In genomic region chr5:55415071-55415470, GRCh38 we compare ENCODE assay signal across 35 cellular contexts.
DNase-seq lines count a peak whose midpoint lies in the region; ATAC-seq and TF ChIP-seq lines count a peak whose summit lies in the region.
"Had no signal": no experiment of that assay in that cellular context is flagged by ENCODE, and none has a peak within 500 bp of the region (broad histone marks: within the 10 kb centered on the region; RNA-seq: fewer than 3 reads in every experiment).

No MANE protein-coding gene starts in this region.

- H2AFZ ChIP-seq in H9 (ENCODE audit: low read length), result no peak overlapping the region

- no peaks in the 10 kb centered on the region for H3K4me1 ChIP-seq in CD4-positive, CD25-positive, alpha-beta regulatory T cell (ENCODE audit: control insufficient read depth, insufficient read depth, low read length, poor library complexity, severe bottlenecking)
- no peaks in the 10 kb centered on the region; the same call in 1 of the 2 replicates for H3K4me1 ChIP-seq in H9 (ENCODE audit: insufficient read depth, low read length)
- H3K4me1 ChIP-seq in ascending aorta, result peaks cover 2 to 7% of the 10 kb centered on the region in 2 donors
- H3K4me1 ChIP-seq: prostate gland had no signal

- peaks cover 38% of the 10 kb centered on the region for H3K36me3 Mint-ChIP-seq in CD4-positive, CD25-positive, alpha-beta regulatory T cell
- peaks cover 10 to 41% (median 32%) of the 10 kb centered on the region in 3 experiments; a peak in 6 of 7 replicates for H3K36me3 Mint-ChIP-seq in H9 (ENCODE audit: insufficient read depth in 1 of 3, low read depth in 3 of 3)

- H2BK15ac ChIP-seq in H9 (ENCODE audit: low read depth, low read length), result no peak overlapping the region

- H3K27me3 Mint-ChIP-seq in CD4-positive, CD25-positive, alpha-beta regulatory T cell, result no peaks in the 10 kb centered on the region
- no peaks in the 10 kb centered on the region for H3K27me3 Mint-ChIP-seq in H9 (ENCODE audit: low read depth)
- H3K27me3 Mint-ChIP-seq: B cell; effector memory CD8-positive, alpha-beta T cell; naive thymus-derived CD4-positive, alpha-beta T cell; T-helper 17 cell had no signal

- H3K4ac ChIP-seq in H9 (ENCODE audit: low read depth, low read length), result no peak overlapping the region

- H2BK120ac ChIP-seq in H9 (ENCODE audit: low read depth, low read length, poor library complexity, severe bottlenecking), result no peak overlapping the region

- H3K27me3 ChIP-seq in CD4-positive, CD25-positive, alpha-beta regulatory T cell (ENCODE audit: control insufficient read depth, insufficient read depth, low read length), result no peaks in the 10 kb centered on the region
- H3K27me3 ChIP-seq in H9 (ENCODE audit: insufficient read depth, low read length) (no peaks in the 10 kb centered on the region), ascending aorta (no peaks in the 10 kb centered on the region)
- H3K27me3 ChIP-seq: right lobe of liver, transverse colon had no signal

- no peak overlapping the region for H3K9ac ChIP-seq in H9 (ENCODE audit: extremely low read depth, insufficient read length, low read length)

- H3K4me2 ChIP-seq in H9 (ENCODE audit: insufficient read depth, insufficient read length, low read length), result no peak overlapping the region

- no peak for DNase-seq in CD4-positive, CD25-positive, alpha-beta regulatory T cell
- DNase-seq in H9 (no peak), ascending aorta (ENCODE audit: low spot score in 2 of 2) (no peak), kidney glomerular epithelial cell (lab: John Stamatoyannopoulos, UW) (peak; percentile 2), superior temporal gyrus (ENCODE audit: extremely low spot score) (no peak), T-helper 1 cell (no peak), GDM1 (lab: John Stamatoyannopoulos, UW) (no peak)
- DNase-seq: ACHN; activated CD4-positive, alpha-beta T cell treated with anti-CD3 and anti-CD28 coated beads, Interleukin-2, amount 50 U/mL, for 4 hours; activated naive CD4-positive, alpha-beta T cell treated with anti-CD3 and anti-CD28 coated beads, Interleukin-2, amount 50 U/mL, for 16 hours; anterior cingulate cortex; caudate nucleus; CD8-positive, alpha-beta T cell; cortex of kidney; DMS 273 treated with DMSO at 0.1 percent for 48 hours; effector memory CD8-positive, alpha-beta T cell; erythroblast; foreskin fibroblast; head of caudate nucleus; IMR-90; naive thymus-derived CD4-positive, alpha-beta T cell; NCI-H1048; NCI-H1694; NCI-H82; right lobe of liver; RPMI8226; stimulated activated CD4-positive, alpha-beta T cell treated with anti-CD3 and anti-CD28 coated beads, Interleukin-2, amount 100 ng/mL, for 48 hours; T-helper 17 cell; transverse colon had no signal

- no peak overlapping the region for H4K91ac ChIP-seq in H9 (ENCODE audit: insufficient read length, low read depth, low read length)

- no peaks in the 10 kb centered on the region for H3K23me2 ChIP-seq in H9 (ENCODE audit: insufficient read length, low read depth, low read length, poor library complexity, severe bottlenecking)

- H2BK5ac ChIP-seq in H9 (ENCODE audit: insufficient read length, low read length), result no peak overlapping the region

- no peak overlapping the region for H3T11ph ChIP-seq in H9 (ENCODE audit: low read length)

- H3K79me2 ChIP-seq in H9 (ENCODE audit: insufficient read depth, low read length), result no peaks in the 10 kb centered on the region

- no peak overlapping the region for H4K5ac ChIP-seq in H9 (ENCODE audit: insufficient read length, low read depth, low read length)

- intact Hi-C loops in ascending aorta (cut with DNase I), result no loop called here

- H4K8ac ChIP-seq in H9 (replicated peaks; ENCODE audit: insufficient read length, low read depth, low read length), result no peak overlapping the region

- no peaks in the 10 kb centered on the region for H4K20me1 ChIP-seq in H9 (ENCODE audit: control insufficient read depth, insufficient read depth, insufficient read length)

- no peak overlapping the region for H3K56ac ChIP-seq in H9 (ENCODE audit: insufficient read length, low read depth, low read length)

- no peak overlapping the region for H3K27ac ChIP-seq in CD4-positive, CD25-positive, alpha-beta regulatory T cell (ENCODE audit: insufficient read depth, low read length, poor library complexity, severe bottlenecking)
- H3K27ac ChIP-seq in H9 (ENCODE audit: insufficient read length, low read depth, low read length) (no peak overlapping the region), ascending aorta (peak overlapping the region; percentile 14 to 52)
- H3K27ac ChIP-seq: prostate gland, right lobe of liver, transverse colon had no signal

- peaks cover 67% of the 10 kb centered on the region for H3K36me3 ChIP-seq in CD4-positive, CD25-positive, alpha-beta regulatory T cell (ENCODE audit: control insufficient read depth, insufficient read depth, low read length)
- peaks cover 8 to 12% of the 10 kb centered on the region in 2 donors for H3K36me3 ChIP-seq in ascending aorta
- H3K36me3 ChIP-seq: prostate gland had no signal

- no peaks in the 10 kb centered on the region for H3K9me3 ChIP-seq in CD4-positive, CD25-positive, alpha-beta regulatory T cell (ENCODE audit: control insufficient read depth in 2 of 2, low read length in 2 of 2)
- H3K9me3 ChIP-seq in H9 (ENCODE audit: control insufficient read depth, low read depth, low read length) (no peaks in the 10 kb centered on the region), ascending aorta (no peaks in the 10 kb centered on the region)
- H3K9me3 ChIP-seq: prostate gland, right lobe of liver, transverse colon had no signal

- H2BK20ac ChIP-seq in H9 (ENCODE audit: low read depth, low read length, poor library complexity, severe bottlenecking), result no peak overlapping the region

- no peak for ATAC-seq in CD4-positive, CD25-positive, alpha-beta regulatory T cell (ENCODE audit: low read depth in 2 of 2)
- ATAC-seq in GM19023 (IDR thresholded peaks at IDR 0.05; ENCODE audit: unreplicated experiment), result no peak
- ATAC-seq: activated CD4-positive, CD25-positive, alpha-beta regulatory T cell treated with anti-CD3 and anti-CD28 coated beads, Interleukin-2, amount 50 U/mL, for 24 hours; CD8-positive, alpha-beta T cell; effector memory CD8-positive, alpha-beta T cell; naive thymus-derived CD4-positive, alpha-beta T cell; SK-N-SH treated with all-trans-retinoic acid at 6 μM for 48 hours; T-helper 17 cell had no signal

- no peak overlapping the region for H3K23ac ChIP-seq in H9 (ENCODE audit: insufficient read length, low read depth, low read length)

- no peak overlapping the region for H3K18ac ChIP-seq in H9 (ENCODE audit: insufficient read length, low read depth, low read length)

- TF ChIP-seq CTCF in H9 (conservative IDR thresholded peaks at IDR 0.05) (no peak), ascending aorta (IDR thresholded peaks at IDR 0.05) (no peak)

- peak overlapping the region; percentile 50 to 66 (median 50) for H3K27ac Mint-ChIP-seq in CD4-positive, CD25-positive, alpha-beta regulatory T cell
- peak overlapping the region in 2 of 3 experiments; percentile 86 to 91; a peak in 4 of 7 replicates for H3K27ac Mint-ChIP-seq in H9
- H3K27ac Mint-ChIP-seq: activated T-helper 1 cell treated with anti-CD3 and anti-CD28 coated beads, Interleukin-12 subunit alpha, Interleukin-12 subunit beta, Interleukin-2, Interleukin-4 antibody, amounts not matched to agents 30 ng/mL and 10 ng/mL and 1 ng/mL, durations not matched to agents 14 hours and 24 hours and 36 hours; B cell; CD8-positive, alpha-beta T cell; T-helper 17 cell had no signal

- peaks cover 6 to 15% (median 9%) of the 10 kb centered on the region in 4 donors for H3K4me1 Mint-ChIP-seq in CD4-positive, CD25-positive, alpha-beta regulatory T cell
- peaks cover 6 to 9% of the 10 kb centered on the region in 2 experiments for H3K4me1 Mint-ChIP-seq in H9

- H3K4me3 Mint-ChIP-seq in CD4-positive, CD25-positive, alpha-beta regulatory T cell, result no peak overlapping the region
- H3K4me3 Mint-ChIP-seq in H9, result no peak overlapping the region
- H3K4me3 Mint-ChIP-seq: activated T-helper 1 cell treated with anti-CD3 and anti-CD28 coated beads, Interleukin-12 subunit alpha, Interleukin-12 subunit beta, Interleukin-2, Interleukin-4 antibody, amounts not matched to agents 30 ng/mL and 10 ng/mL and 1 ng/mL, durations not matched to agents 14 hours and 24 hours and 36 hours; B cell; CD8-positive, alpha-beta T cell; effector memory CD8-positive, alpha-beta T cell; naive thymus-derived CD4-positive, alpha-beta T cell; T-helper 17 cell had no signal

- H3K14ac ChIP-seq in H9 (ENCODE audit: insufficient read depth, low read length), result no peak overlapping the region

- no peak overlapping the region for H2BK12ac ChIP-seq in H9 (ENCODE audit: insufficient read length, low read depth, low read length)

- H3K4me3 ChIP-seq in CD4-positive, CD25-positive, alpha-beta regulatory T cell (ENCODE audit: low read depth, low read length), result no peak overlapping the region
- no peak overlapping the region for H3K4me3 ChIP-seq in ascending aorta
- H3K4me3 ChIP-seq: prostate gland, right lobe of liver, transverse colon had no signal

- H2AK5ac ChIP-seq in H9 (ENCODE audit: insufficient read length, low read length), result no peak overlapping the region

- H3K9me3 Mint-ChIP-seq in CD4-positive, CD25-positive, alpha-beta regulatory T cell, result no peaks in the 10 kb centered on the region
- H3K9me3 Mint-ChIP-seq in H9, result no peaks in the 10 kb centered on the region
- H3K9me3 Mint-ChIP-seq: activated T-helper 1 cell treated with anti-CD3 and anti-CD28 coated beads, Interleukin-12 subunit alpha, Interleukin-12 subunit beta, Interleukin-2, Interleukin-4 antibody, amounts not matched to agents 30 ng/mL and 10 ng/mL and 1 ng/mL, durations not matched to agents 14 hours and 24 hours and 36 hours; CD8-positive, alpha-beta T cell; effector memory CD8-positive, alpha-beta T cell; naive thymus-derived CD4-positive, alpha-beta T cell had no signal

- H3K79me1 ChIP-seq in H9 (ENCODE audit: insufficient read depth, low read depth, low read length, poor library complexity, severe bottlenecking), result no peaks in the 10 kb centered on the region

Comparison
In these comparisons a context has a peak if more than half of its experiments do, and no peak if none do; other contexts are left out.
1. H3K27ac ChIP-seq: peak in ascending aorta (2 of 2); none in CD4-positive, CD25-positive, alpha-beta regulatory T cell (single experiment) and H9 (single experiment).